ENCODE assay signal across 14 cellular contexts in the genomic region with DNA sequence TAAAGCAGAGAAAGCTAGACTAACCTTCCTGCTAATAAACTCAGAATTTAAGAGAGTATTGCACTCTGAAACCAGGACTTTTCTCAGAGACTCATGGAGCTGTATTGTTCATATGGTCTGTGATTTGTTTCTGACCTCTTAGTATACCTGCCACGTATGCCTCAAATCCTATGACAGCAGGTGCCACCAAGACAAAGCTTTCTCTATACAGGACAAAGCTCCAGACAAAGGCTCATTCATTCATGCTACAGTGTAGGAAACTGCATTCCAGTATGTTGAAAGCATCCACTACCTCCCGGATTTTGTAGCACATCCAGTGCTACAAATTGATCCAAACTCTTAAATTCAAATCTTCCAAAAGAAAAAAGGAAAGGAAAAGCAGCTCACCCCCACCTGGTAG.
DNase-seq lines count a peak whose midpoint lies in the region; ATAC-seq and TF ChIP-seq lines count a peak whose summit lies in the region.
"Had no signal": no experiment of that assay in that cellular context is flagged by ENCODE, and none has a peak within 500 bp of the region (broad histone marks: within the 10 kb centered on the region; RNA-seq: fewer than 3 reads in every experiment).

No MANE protein-coding gene starts in this region.

- H3K4ac ChIP-seq in IMR-90 (ENCODE audit: low read depth, low read length), result no peak overlapping the region

- no peak overlapping the region for H2AFZ ChIP-seq in IMR-90 (replicated peaks; ENCODE audit: low read length, poor library complexity)

- no peak for ATAC-seq in IMR-90 (ENCODE audit: low read depth)
- peak; percentile 94 for ATAC-seq in body of pancreas
- no peak for ATAC-seq in HG02852 (IDR thresholded peaks at IDR 0.05; ENCODE audit: unreplicated experiment)
- ATAC-seq in GM18907 (IDR thresholded peaks at IDR 0.05; ENCODE audit: unreplicated experiment), result no peak

- no peak overlapping the region for H2BK120ac ChIP-seq in IMR-90 (ENCODE audit: low read depth, low read length)

- CTCF ChIA-PET in Calu3 (lab: Charles Lee), result interaction anchor here (1.7 kb wide), 1 partner anchor 28 kb away, joined by 4 read pairs; no protein-coding TSS in a partner anchor
- CTCF ChIA-PET in IMR-90 (lab: Yijun Ruan, JAX), result interaction anchor here (1.0 kb wide), 1 partner anchor 23 kb away, joined by 3 read pairs; no protein-coding TSS in a partner anchor

- no peak for TF ChIP-seq RAD21 in IMR-90 (IDR thresholded peaks at IDR 0.05; ENCODE audit: low read length)

- H3K4me1 ChIP-seq in IMR-90 (ENCODE audit: control insufficient read depth, insufficient read depth, low read length) (peaks cover 16% of the 10 kb centered on the region), body of pancreas (peaks cover 5% of the 10 kb centered on the region)

- H2BK5ac ChIP-seq in IMR-90 (ENCODE audit: low read depth, low read length, poor library complexity, severe bottlenecking), result no peak overlapping the region

- H3K27me3 Mint-ChIP-seq in Calu3 (ENCODE audit: unreplicated experiment) (no peaks in the 10 kb centered on the region), progenitor cell of endocrine pancreas (peaks cover 8% of the 10 kb centered on the region)

- H3K14ac ChIP-seq in IMR-90 (replicated peaks; ENCODE audit: low read depth, low read length), result no peak overlapping the region

- TF ChIP-seq CTCF in Calu3 (IDR thresholded peaks at IDR 0.05; ENCODE audit: unreplicated experiment) (no peak), IMR-90 (conservative IDR thresholded peaks at IDR 0.05; ENCODE audit: low read depth, low read length) (no peak), body of pancreas (IDR thresholded peaks at IDR 0.05) (no peak), progenitor cell of endocrine pancreas (IDR thresholded peaks at IDR 0.05; ENCODE audit: unreplicated experiment) (no peak)

- H3K9me3 Mint-ChIP-seq in Calu3 (ENCODE audit: low read depth, unreplicated experiment) (peaks cover 5% of the 10 kb centered on the region), progenitor cell of endocrine pancreas (ENCODE audit: low read depth) (no peaks in the 10 kb centered on the region)

- H3K9me3 ChIP-seq in IMR-90 (ENCODE audit: control insufficient read depth, insufficient read depth, low read length), result no peaks in the 10 kb centered on the region
- H3K9me3 ChIP-seq in body of pancreas, result no peaks in the 10 kb centered on the region

- dilution Hi-C loops in IMR-90 (cut with HindIII; ENCODE audit: low sequenced_read_pairs, unreplicated experiment), result no loop called here

- no peak for TF ChIP-seq POLR2A in IMR-90 (IDR thresholded peaks at IDR 0.05; ENCODE audit: low read depth, low read length)
- no peak for TF ChIP-seq POLR2A in body of pancreas (IDR thresholded peaks at IDR 0.05)

- no peak overlapping the region for H4K8ac ChIP-seq in IMR-90 (ENCODE audit: low read depth in 2 of 2, low read length in 2 of 2)

- no peak overlapping the region for H3K27ac ChIP-seq in IMR-90 (ENCODE audit: insufficient read depth, low read length)
- peak overlapping the region in 3 of 4 donors; percentile 21 to 73 (median 67) for H3K27ac ChIP-seq in body of pancreas
- H3K27ac ChIP-seq: SK-N-MC had no signal

- H3K4me3 ChIP-seq in IMR-90 (ENCODE audit: insufficient read depth, low read depth, low read length) (no peak overlapping the region), body of pancreas (no peak overlapping the region)
- H3K4me3 ChIP-seq: SK-N-MC had no signal

- no peak overlapping the region for H2AK9ac ChIP-seq in IMR-90 (replicated peaks; ENCODE audit: low read depth, low read length, poor library complexity)

- WGBS in IMR-90 (ENCODE audit: extremely low coverage in 2 of 2, insufficient read length in 1 of 2), 2 experiments, result no CpG with 5 or more reads among the region's 2 CpGs
- 33 to 39% methylated on average over 2 of the region's 2 CpGs for WGBS in body of pancreas, 2 donors

- H3K79me1 ChIP-seq in IMR-90 (ENCODE audit: low read depth in 1 of 2, low read length in 2 of 2), result no peaks in the 10 kb centered on the region

- peaks cover 6% of the 10 kb centered on the region; the same call in 1 of the 2 replicates for H3K9me1 ChIP-seq in IMR-90 (ENCODE audit: insufficient read depth, low read length)

- no peaks in the 10 kb centered on the region for H4K20me1 ChIP-seq in IMR-90 (ENCODE audit: insufficient read depth, low read length)

- no peak overlapping the region for H3K56ac ChIP-seq in IMR-90 (ENCODE audit: extremely low read depth, insufficient read depth, low read length)

- H4K5ac ChIP-seq in IMR-90 (ENCODE audit: low read depth, low read length), result no peak overlapping the region

- POLR2A ChIA-PET in IMR-90 (lab: Charles Lee; ENCODE audit: unreplicated experiment), result no interaction called here

- H3K18ac ChIP-seq in IMR-90 (ENCODE audit: low read depth, low read length), result peak overlapping the region; percentile 44; the same call in 1 of the 2 replicates

- H4K91ac ChIP-seq in IMR-90 (ENCODE audit: insufficient read depth, low read depth, low read length), result no peak overlapping the region

- no peaks in the 10 kb centered on the region for H3K27me3 ChIP-seq in IMR-90 (ENCODE audit: control insufficient read depth, insufficient read depth, low read length)
- no peaks in the 10 kb centered on the region for H3K27me3 ChIP-seq in body of pancreas

- H3K27ac Mint-ChIP-seq in Calu3 (ENCODE audit: unreplicated experiment), result peak overlapping the region; percentile 86
- H3K27ac Mint-ChIP-seq in progenitor cell of endocrine pancreas, result peak overlapping the region; percentile 88
- H3K27ac Mint-ChIP-seq: B cell; CD4-positive, alpha-beta T cell had no signal

- no peak overlapping the region for H3K4me2 ChIP-seq in IMR-90 (ENCODE audit: low read depth, low read length)

- no peak overlapping the region for H2BK20ac ChIP-seq in IMR-90 (ENCODE audit: low read depth, low read length)

- H3K4me1 Mint-ChIP-seq in Calu3 (ENCODE audit: low read depth, unreplicated experiment), result peaks cover 25% of the 10 kb centered on the region
- H3K4me1 Mint-ChIP-seq in progenitor cell of endocrine pancreas (ENCODE audit: low read depth), result peaks cover 12% of the 10 kb centered on the region
- H3K4me1 Mint-ChIP-seq: B cell had no signal

- no peak overlapping the region for H2BK15ac ChIP-seq in IMR-90 (ENCODE audit: low read depth, low read length)

- in situ Hi-C loops in IMR-90 (cut with MboI; ENCODE audit: low sequenced_read_pairs), result no loop called here

- H3K36me3 ChIP-seq in IMR-90 (ENCODE audit: control insufficient read depth, insufficient read depth, low read length), result no peaks in the 10 kb centered on the region
- H3K36me3 ChIP-seq in body of pancreas (replicated peaks in 1 of 2; ENCODE audit: insufficient read depth in 1 of 2, low read depth in 2 of 2), result no peaks in the 10 kb centered on the region

- no peak overlapping the region for H2AK5ac ChIP-seq in IMR-90 (ENCODE audit: low read depth, low read length)

- H3K36me3 Mint-ChIP-seq in Calu3 (ENCODE audit: insufficient read depth, unreplicated experiment) (no peaks in the 10 kb centered on the region), progenitor cell of endocrine pancreas (ENCODE audit: insufficient read depth) (no peaks in the 10 kb centered on the region)

- intact Hi-C loops in Calu3 (cut with micrococcal nuclease; ENCODE audit: unreplicated experiment), result no loop called here
- intact Hi-C loops in IMR-90 (cut with micrococcal nuclease), result no loop called here
- intact Hi-C loops in body of pancreas (cut with DNase I), result no loop called here

- H3K4me3 Mint-ChIP-seq in Calu3 (ENCODE audit: low read depth, unreplicated experiment) (no peak overlapping the region), progenitor cell of endocrine pancreas (ENCODE audit: low read depth) (no peak overlapping the region)
- H3K4me3 Mint-ChIP-seq: B cell; CD4-positive, alpha-beta T cell had no signal

- H3K23ac ChIP-seq in IMR-90 (ENCODE audit: low read depth, low read length), result no peak overlapping the region

- no TSS peak for BruUV-seq in Calu3 (replicated peaks; lab: Mats Ljungman, UMichigan)
- no TSS peak for BruUV-seq in IMR-90 (replicated peaks; lab: Mats Ljungman, UMichigan)

- no peak overlapping the region for H3K9ac ChIP-seq in IMR-90 (ENCODE audit: low read depth, low read length)

- DNase-seq in Calu3, result peak; percentile 31
- no peak for DNase-seq in IMR-90
- peak in 1 of 4 donors; percentile 7 for DNase-seq in body of pancreas
- no peak for DNase-seq in progenitor cell of endocrine pancreas (ENCODE audit: low spot score, unreplicated experiment)
- no peak for DNase-seq in OCI-M2 (lab: John Stamatoyannopoulos, UW; ENCODE audit: unreplicated experiment)
- DNase-seq: CD4-positive, alpha-beta T cell; NCI-H1105 treated with DMSO at 0.1 percent for 48 hours; NCI-H1930; NCI-H2171 treated with DMSO at 0.1 percent for 48 hours; NCI-H510A had no signal

TF ChIP-seq in IMR-90, 13 proteins besides CTCF, POLR2A, EP300 and RAD21:
- TF ChIP-seq NFE2L2 (IDR thresholded peaks at IDR 0.05; ENCODE audit: low read depth, low read length) (no peak), MXI1 (IDR thresholded peaks at IDR 0.05; ENCODE audit: borderline replicate concordance, low read depth, low read length) (no peak), RCOR1 (IDR thresholded peaks at IDR 0.05; ENCODE audit: insufficient replicate concordance, low read length) (no peak), CEBPB (IDR thresholded peaks at IDR 0.05; ENCODE audit: low read depth, low read length) (no peak), SMC3 (IDR thresholded peaks at IDR 0.05; ENCODE audit: low read depth, low read length) (no peak), BHLHE40 (IDR thresholded peaks at IDR 0.05; ENCODE audit: low read depth, low read length) (no peak), FOS (IDR thresholded peaks at IDR 0.05; ENCODE audit: low read depth, low read length) (no peak), RFX5 (IDR thresholded peaks at IDR 0.05; ENCODE audit: low read depth, low read length) (no peak), MAFK (IDR thresholded peaks at IDR 0.05; ENCODE audit: low read depth, low read length) (no peak)
- TF ChIP-seq, protein P1, sequence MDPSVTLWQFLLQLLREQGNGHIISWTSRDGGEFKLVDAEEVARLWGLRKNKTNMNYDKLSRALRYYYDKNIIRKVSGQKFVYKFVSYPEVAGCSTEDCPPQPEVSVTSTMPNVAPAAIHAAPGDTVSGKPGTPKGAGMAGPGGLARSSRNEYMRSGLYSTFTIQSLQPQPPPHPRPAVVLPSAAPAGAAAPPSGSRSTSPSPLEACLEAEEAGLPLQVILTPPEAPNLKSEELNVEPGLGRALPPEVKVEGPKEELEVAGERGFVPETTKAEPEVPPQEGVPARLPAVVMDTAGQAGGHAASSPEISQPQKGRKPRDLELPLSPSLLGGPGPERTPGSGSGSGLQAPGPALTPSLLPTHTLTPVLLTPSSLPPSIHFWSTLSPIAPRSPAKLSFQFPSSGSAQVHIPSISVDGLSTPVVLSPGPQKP (IDR thresholded peaks at IDR 0.05; ENCODE audit: borderline replicate concordance, low read depth, low read length), result no peak
